24 cellular contexts compared by ENCODE assay signal in genomic region chr17:82710499-82711232, GRCh38. TPM values are rescaled to one million over a fixed set of nuclear protein-coding genes. Genes with fewer than 3 reads are reported as not detected.
DNase-seq lines count a peak whose midpoint lies in the region; ATAC-seq, FAIRE-seq and TF ChIP-seq lines count a peak whose summit lies in the region.
"Had no signal": no experiment of that assay in that cellular context is flagged by ENCODE, and none has a peak within 500 bp of the region (broad histone marks: within the 10 kb centered on the region; RNA-seq: fewer than 3 reads in every experiment).

No MANE protein-coding gene starts in this region.

- CTCF ChIA-PET in PC-3 (lab: Charles Lee), result no interaction called here

- no peaks in the 10 kb centered on the region for H3K9me2 ChIP-seq in PC-3 (replicated peaks; ENCODE audit: low read length)

- H3K36me3 ChIP-seq in PC-3 (ENCODE audit: low read depth, low read length) (no peaks in the 10 kb centered on the region), small intestine (ENCODE audit: control insufficient read depth in 2 of 2, insufficient read depth in 2 of 2, low read length in 2 of 2) (no peaks in the 10 kb centered on the region)
- H3K36me3 ChIP-seq: BE2C, cardiac muscle cell, MG63, prostate gland had no signal

- H3K27ac ChIP-seq in PC-3 (ENCODE audit: low read length) (no peak overlapping the region), temporal lobe (ENCODE audit: low read depth, low read length) (peak overlapping the region; percentile 9), small intestine (ENCODE audit: low read depth in 1 of 2, low read length in 1 of 2) (no peak overlapping the region)
- H3K27ac ChIP-seq: cardiac muscle cell, prostate gland, RWPE1, skin epidermis had no signal

- POLR2A ChIA-PET in PC-3 (lab: Charles Lee; ENCODE audit: unreplicated experiment), result no interaction called here

- no peak overlapping the region for H3K4me2 ChIP-seq in PC-3 (ENCODE audit: low read length)

- ATAC-seq in Right ventricle myocardium superior (ENCODE audit: poor library complexity) (no peak), PC-3 (no peak), HG03342 (IDR thresholded peaks at IDR 0.05; ENCODE audit: unreplicated experiment) (no peak), GM21529 (IDR thresholded peaks at IDR 0.05; ENCODE audit: unreplicated experiment) (no peak)

- H3K27me3 ChIP-seq in PC-3 (ENCODE audit: low read length) (no peaks in the 10 kb centered on the region), small intestine (ENCODE audit: control insufficient read depth in 2 of 2, insufficient read depth in 2 of 2, low read length in 2 of 2) (no peaks in the 10 kb centered on the region)
- H3K27me3 ChIP-seq: BE2C, cardiac muscle cell, MG63 had no signal

- no peaks in the 10 kb centered on the region for H3K79me2 ChIP-seq in PC-3 (ENCODE audit: low read length)

- DNase-seq in Right ventricle myocardium superior (peak; percentile 37), cardiac septum (ENCODE audit: low spot score) (no peak), PC-3 (no peak), iPS-NIHi11 (ENCODE audit: low spot score) (peak; percentile 55), small intestine (no peak)
- DNase-seq: activated CD4-positive, alpha-beta T cell treated with anti-CD3 and anti-CD28 coated beads, Interleukin-2, amount 50 U/mL, for 48 hours; aorta; BE2C; GF-D8; MG63; NCI-H2029 treated with DMSO at 0.1 percent for 48 hours; NCI-H446; stimulated activated CD4-positive, alpha-beta T cell treated with anti-CD3 and anti-CD28 coated beads, Interleukin-1b, Interleukin-23, amount 100 ng/mL, for 48 hours; substantia nigra; T-helper 9 cell had no signal

- no peak overlapping the region for H3K9ac ChIP-seq in PC-3 (ENCODE audit: low read length)

- H4K20me1 ChIP-seq in PC-3 (ENCODE audit: low read length), result no peaks in the 10 kb centered on the region

- no TSS peak for BruUV-seq in PC-3 (replicated peaks; lab: Mats Ljungman, UMichigan)

- no peak for FAIRE-seq in small intestine (lab: Jason Lieb, UNC)
- FAIRE-seq: A204.1 had no signal

- intact Hi-C loops in Right ventricle myocardium superior (cut with DNase I), result no loop called here
- intact Hi-C loops in cardiac septum (cut with DNase I), result no loop called here
- intact Hi-C loops in PC-3 (cut with micrococcal nuclease), result no loop called here

- H3K4me1 ChIP-seq in PC-3 (ENCODE audit: insufficient read depth, low read length) (no peaks in the 10 kb centered on the region), small intestine (ENCODE audit: control insufficient read depth in 2 of 2, insufficient read depth in 1 of 2, low read depth in 1 of 2, low read length in 1 of 2) (peaks cover 0 to 2% of the 10 kb centered on the region in 2 donors)
- H3K4me1 ChIP-seq: BE2C, prostate gland had no signal

- H3K9me3 ChIP-seq in PC-3 (ENCODE audit: low read length) (no peaks in the 10 kb centered on the region), small intestine (ENCODE audit: control insufficient read depth, low read depth) (no peaks in the 10 kb centered on the region)
- H3K9me3 ChIP-seq: BE2C, prostate gland had no signal

- H3F3A ChIP-seq in PC-3 (ENCODE audit: low read length, unreplicated experiment), result no peaks in the 10 kb centered on the region

- H2AFZ ChIP-seq in PC-3 (ENCODE audit: low read length), result no peak overlapping the region

- TF ChIP-seq CTCF in PC-3 (conservative IDR thresholded peaks at IDR 0.05; ENCODE audit: low read depth, low read length), result 0 out of 2 replicates have a peak, but pooled peaks have one; percentile 18

- 64 to 80% (median 73%) methylated on average over 26 to 29 of the region's 29 CpGs for WGBS in small intestine, 3 donors

- H3K4me3 ChIP-seq in PC-3 (ENCODE audit: low read length), result no peak overlapping the region
- H3K4me3 ChIP-seq in small intestine (ENCODE audit: low read depth in 1 of 2, low read length in 2 of 2), result no peak overlapping the region
- H3K4me3 ChIP-seq: cardiac muscle cell, MG63, prostate gland, skin epidermis had no signal

RNA-seq across cellular contexts. Expression of gene FN3KRP, which starts 5.8 kb away (rescaled TPM):
- total RNA-seq in Right ventricle myocardium superior (13.2 TPM), cardiac septum (16.2 TPM), PC-3 (2014; rRNA removed) (32.9 and 37.4 TPM in 2 replicates), temporal lobe (25.6 TPM)
- 10 to 100 TPM; 20.3 to 27.3 (median 25.8) TPM for polyA plus RNA-seq in small intestine

RNA-seq across cellular contexts. Expression of gene RAB40B, which starts 12.2 kb away (rescaled TPM):
- total RNA-seq in Right ventricle myocardium superior (20.7 TPM), cardiac septum (31.9 TPM), PC-3 (2014; rRNA removed) (16.5 and 22.4 TPM in 2 replicates), temporal lobe (13.0 TPM)
- polyA plus RNA-seq in small intestine, result 10 to 100 TPM in 1 of 3 donors, 1 to 10 TPM in 2; 8.1 to 18.6 (median 9.3) TPM

RNA-seq across cellular contexts. Expression of gene FN3K, which starts 24.7 kb away (rescaled TPM):
- total RNA-seq in Right ventricle myocardium superior, result 80.2 TPM
- total RNA-seq in cardiac septum, result 82.4 TPM
- total RNA-seq in PC-3 (2014; rRNA removed), result 8.4 and 14.7 TPM in 2 replicates
- total RNA-seq in temporal lobe, result 32.9 TPM
- polyA plus RNA-seq in small intestine, result 10 to 100 TPM; 17.9 to 24.6 (median 22.4) TPM
- polyA plus RNA-seq: IgD-negative memory B cell had no signal

RNA-seq across cellular contexts. Expression of gene TBCD, which starts 41.2 kb away (rescaled TPM):
- 45.1 TPM for total RNA-seq in Right ventricle myocardium superior
- 67.3 TPM for total RNA-seq in cardiac septum
- total RNA-seq in PC-3 (2014; rRNA removed), result 29.6 and 52.5 TPM in 2 replicates
- total RNA-seq in temporal lobe, result 63.4 TPM
- 10 to 100 TPM; 38.7 to 83.7 (median 62.1) TPM for polyA plus RNA-seq in small intestine

Comparison
In these comparisons a context has a peak if more than half of its experiments do, and no peak if none do; other contexts are left out.
1. DNase-seq: peak in Right ventricle myocardium superior (single experiment) and iPS-NIHi11 (single experiment); none in cardiac septum (single experiment), PC-3 (single experiment) and small intestine (single experiment).